1 cellular context compared by ENCODE assay signal in the genomic region with DNA sequence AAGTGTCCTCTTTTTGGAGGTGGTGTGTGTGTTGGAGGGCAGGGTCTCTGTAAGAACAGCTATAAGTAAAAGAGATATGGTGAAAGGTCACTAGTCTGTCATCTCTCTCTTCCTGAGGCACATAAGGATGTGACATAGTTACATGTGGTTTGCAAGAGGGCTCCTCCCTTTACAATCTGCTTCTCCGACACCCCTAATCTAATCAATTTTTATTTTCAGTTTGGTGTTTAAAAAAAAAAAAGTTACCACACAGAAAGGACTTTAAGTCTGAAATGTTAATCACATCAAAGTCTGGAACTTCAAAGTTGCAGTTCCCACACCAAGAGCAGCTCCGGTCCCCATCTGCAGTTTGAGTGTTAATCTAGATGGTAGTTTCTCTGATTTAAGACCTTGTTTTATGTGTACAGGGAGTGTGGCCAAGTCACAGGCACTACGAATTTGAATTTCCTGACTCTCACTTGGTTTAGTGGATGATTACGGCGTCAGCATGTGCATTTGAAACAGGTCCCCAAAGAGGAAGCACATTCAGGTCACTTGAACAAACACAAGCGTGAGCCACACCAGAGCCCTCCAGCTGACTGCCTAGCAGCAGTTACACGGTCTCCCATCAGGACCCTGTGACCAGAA.
TF ChIP-seq lines count a peak whose summit lies in the region.

No MANE protein-coding gene starts in this region.

TF ChIP-seq in GM23338, 12 proteins besides CTCF, POLR2A, EP300 and RAD21:
- TF ChIP-seq, protein P1, sequence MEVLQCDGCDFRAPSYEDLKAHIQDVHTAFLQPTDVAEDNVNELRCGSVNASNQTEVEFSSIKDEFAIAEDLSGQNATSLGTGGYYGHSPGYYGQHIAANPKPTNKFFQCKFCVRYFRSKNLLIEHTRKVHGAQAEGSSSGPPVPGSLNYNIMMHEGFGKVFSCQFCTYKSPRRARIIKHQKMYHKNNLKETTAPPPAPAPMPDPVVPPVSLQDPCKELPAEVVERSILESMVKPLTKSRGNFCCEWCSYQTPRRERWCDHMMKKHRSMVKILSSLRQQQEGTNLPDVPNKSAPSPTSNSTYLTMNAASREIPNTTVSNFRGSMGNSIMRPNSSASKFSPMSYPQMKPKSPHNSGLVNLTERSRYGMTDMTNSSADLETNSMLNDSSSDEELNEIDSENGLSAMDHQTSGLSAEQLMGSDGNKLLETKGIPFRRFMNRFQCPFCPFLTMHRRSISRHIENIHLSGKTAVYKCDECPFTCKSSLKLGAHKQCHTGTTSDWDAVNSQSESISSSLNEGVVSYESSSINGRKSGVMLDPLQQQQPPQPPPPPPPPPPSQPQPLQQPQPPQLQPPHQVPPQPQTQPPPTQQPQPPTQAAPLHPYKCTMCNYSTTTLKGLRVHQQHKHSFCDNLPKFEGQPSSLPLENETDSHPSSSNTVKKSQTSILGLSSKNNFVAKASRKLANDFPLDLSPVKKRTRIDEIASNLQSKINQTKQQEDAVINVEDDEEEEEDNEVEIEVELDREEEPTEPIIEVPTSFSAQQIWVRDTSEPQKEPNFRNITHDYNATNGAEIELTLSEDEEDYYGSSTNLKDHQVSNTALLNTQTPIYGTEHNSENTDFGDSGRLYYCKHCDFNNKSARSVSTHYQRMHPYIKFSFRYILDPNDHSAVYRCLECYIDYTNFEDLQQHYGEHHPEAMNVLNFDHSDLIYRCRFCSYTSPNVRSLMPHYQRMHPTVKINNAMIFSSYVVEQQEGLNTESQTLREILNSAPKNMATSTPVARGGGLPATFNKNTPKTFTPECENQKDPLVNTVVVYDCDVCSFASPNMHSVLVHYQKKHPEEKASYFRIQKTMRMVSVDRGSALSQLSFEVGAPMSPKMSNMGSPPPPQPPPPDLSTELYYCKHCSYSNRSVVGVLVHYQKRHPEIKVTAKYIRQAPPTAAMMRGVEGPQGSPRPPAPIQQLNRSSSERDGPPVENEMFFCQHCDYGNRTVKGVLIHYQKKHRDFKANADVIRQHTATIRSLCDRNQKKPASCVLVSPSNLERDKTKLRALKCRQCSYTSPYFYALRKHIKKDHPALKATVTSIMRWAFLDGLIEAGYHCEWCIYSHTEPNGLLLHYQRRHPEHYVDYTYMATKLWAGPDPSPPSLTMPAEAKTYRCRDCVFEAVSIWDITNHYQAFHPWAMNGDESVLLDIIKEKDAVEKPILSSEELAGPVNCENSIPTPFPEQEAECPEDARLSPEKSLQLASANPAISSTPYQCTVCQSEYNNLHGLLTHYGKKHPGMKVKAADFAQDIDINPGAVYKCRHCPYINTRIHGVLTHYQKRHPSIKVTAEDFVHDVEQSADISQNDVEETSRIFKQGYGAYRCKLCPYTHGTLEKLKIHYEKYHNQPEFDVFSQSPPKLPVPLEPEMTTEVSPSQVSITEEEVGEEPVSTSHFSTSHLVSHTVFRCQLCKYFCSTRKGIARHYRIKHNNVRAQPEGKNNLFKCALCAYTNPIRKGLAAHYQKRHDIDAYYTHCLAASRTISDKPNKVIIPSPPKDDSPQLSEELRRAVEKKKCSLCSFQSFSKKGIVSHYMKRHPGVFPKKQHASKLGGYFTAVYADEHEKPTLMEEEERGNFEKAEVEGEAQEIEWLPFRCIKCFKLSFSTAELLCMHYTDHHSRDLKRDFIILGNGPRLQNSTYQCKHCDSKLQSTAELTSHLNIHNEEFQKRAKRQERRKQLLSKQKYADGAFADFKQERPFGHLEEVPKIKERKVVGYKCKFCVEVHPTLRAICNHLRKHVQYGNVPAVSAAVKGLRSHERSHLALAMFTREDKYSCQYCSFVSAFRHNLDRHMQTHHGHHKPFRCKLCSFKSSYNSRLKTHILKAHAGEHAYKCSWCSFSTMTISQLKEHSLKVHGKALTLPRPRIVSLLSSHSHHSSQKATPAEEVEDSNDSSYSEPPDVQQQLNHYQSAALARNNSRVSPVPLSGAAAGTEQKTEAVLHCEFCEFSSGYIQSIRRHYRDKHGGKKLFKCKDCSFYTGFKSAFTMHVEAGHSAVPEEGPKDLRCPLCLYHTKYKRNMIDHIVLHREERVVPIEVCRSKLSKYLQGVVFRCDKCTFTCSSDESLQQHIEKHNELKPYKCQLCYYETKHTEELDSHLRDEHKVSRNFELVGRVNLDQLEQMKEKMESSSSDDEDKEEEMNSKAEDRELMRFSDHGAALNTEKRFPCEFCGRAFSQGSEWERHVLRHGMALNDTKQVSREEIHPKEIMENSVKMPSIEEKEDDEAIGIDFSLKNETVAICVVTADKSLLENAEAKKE (CRISPR knock-in tag; IDR thresholded peaks at IDR 0.05), result no peak
- TF ChIP-seq JUNB (IDR thresholded peaks at IDR 0.05; ENCODE audit: unreplicated experiment) (no peak), NANOG (IDR thresholded peaks at IDR 0.05; ENCODE audit: borderline replicate concordance) (no peak), STAT1 (IDR thresholded peaks at IDR 0.05; ENCODE audit: unreplicated experiment) (no peak), ZNF331 (CRISPR knock-in tag; IDR thresholded peaks at IDR 0.05; ENCODE audit: low read depth) (no peak), ZNF114 (CRISPR knock-in tag; IDR thresholded peaks at IDR 0.05) (no peak), CREB1 (CRISPR knock-in tag; IDR thresholded peaks at IDR 0.05; ENCODE audit: low read depth) (no peak)
- TF ChIP-seq, protein P2, sequence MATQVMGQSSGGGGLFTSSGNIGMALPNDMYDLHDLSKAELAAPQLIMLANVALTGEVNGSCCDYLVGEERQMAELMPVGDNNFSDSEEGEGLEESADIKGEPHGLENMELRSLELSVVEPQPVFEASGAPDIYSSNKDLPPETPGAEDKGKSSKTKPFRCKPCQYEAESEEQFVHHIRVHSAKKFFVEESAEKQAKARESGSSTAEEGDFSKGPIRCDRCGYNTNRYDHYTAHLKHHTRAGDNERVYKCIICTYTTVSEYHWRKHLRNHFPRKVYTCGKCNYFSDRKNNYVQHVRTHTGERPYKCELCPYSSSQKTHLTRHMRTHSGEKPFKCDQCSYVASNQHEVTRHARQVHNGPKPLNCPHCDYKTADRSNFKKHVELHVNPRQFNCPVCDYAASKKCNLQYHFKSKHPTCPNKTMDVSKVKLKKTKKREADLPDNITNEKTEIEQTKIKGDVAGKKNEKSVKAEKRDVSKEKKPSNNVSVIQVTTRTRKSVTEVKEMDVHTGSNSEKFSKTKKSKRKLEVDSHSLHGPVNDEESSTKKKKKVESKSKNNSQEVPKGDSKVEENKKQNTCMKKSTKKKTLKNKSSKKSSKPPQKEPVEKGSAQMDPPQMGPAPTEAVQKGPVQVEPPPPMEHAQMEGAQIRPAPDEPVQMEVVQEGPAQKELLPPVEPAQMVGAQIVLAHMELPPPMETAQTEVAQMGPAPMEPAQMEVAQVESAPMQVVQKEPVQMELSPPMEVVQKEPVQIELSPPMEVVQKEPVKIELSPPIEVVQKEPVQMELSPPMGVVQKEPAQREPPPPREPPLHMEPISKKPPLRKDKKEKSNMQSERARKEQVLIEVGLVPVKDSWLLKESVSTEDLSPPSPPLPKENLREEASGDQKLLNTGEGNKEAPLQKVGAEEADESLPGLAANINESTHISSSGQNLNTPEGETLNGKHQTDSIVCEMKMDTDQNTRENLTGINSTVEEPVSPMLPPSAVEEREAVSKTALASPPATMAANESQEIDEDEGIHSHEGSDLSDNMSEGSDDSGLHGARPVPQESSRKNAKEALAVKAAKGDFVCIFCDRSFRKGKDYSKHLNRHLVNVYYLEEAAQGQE (IDR thresholded peaks at IDR 0.05; ENCODE audit: unreplicated experiment), result no peak
